In genomic region chr22:42610211-42610610, GRCh38 we compare ENCODE assay signal across 1 cellular context.
TF ChIP-seq lines count a peak whose summit lies in the region.

No MANE protein-coding gene starts in this region.

TF ChIP-seq in HepG2, 621 proteins besides CTCF, POLR2A, EP300 and RAD21:
- TF ChIP-seq LBX2 (CRISPR knock-in tag; IDR thresholded peaks at IDR 0.05; ENCODE audit: borderline replicate concordance) = no peak
- TF ChIP-seq ZBTB38 (CRISPR knock-in tag; IDR thresholded peaks at IDR 0.05) = peak; percentile 81
